Comparison of ENCODE assay signal across 9 cellular contexts in the genomic region with DNA sequence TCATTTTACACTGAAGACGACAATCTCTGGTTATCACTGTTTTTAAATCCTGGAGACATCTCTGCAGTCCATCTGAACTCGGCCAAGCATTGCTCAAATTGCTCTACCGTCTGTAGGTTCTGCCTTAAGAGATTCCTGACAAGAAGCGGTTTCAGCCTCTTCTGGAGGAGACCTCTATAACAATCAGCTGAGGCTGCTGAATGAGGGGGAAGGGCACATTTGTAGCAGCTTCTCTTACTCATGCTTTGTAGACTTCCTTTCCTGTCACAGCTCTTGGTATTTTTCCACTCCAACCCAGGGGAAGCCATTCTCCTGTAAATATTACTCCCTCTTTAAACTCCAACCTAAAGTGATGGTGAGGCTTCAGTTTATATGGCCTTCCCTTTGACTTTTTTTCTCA. TPM values are rescaled to one million over a fixed set of nuclear protein-coding genes. Genes with fewer than 3 reads are reported as not detected.
DNase-seq lines count a peak whose midpoint lies in the region; ATAC-seq and TF ChIP-seq lines count a peak whose summit lies in the region.
"Had no signal": no experiment of that assay in that cellular context is flagged by ENCODE, and none has a peak within 500 bp of the region (broad histone marks: within the 10 kb centered on the region; RNA-seq: fewer than 3 reads in every experiment).

No MANE protein-coding gene starts in this region.

- no peak for TF ChIP-seq POLR2A in testis (IDR thresholded peaks at IDR 0.05)
- no peak for TF ChIP-seq POLR2A in GM18505 (IDR thresholded peaks at IDR 0.05; ENCODE audit: borderline replicate concordance, extremely low read depth, insufficient read depth, insufficient read length)

- H3K9me3 ChIP-seq in iPS-18a (ENCODE audit: control insufficient read depth, low read depth, low read length): no peaks in the 10 kb centered on the region
- no peaks in the 10 kb centered on the region for H3K9me3 ChIP-seq in testis
- H3K9me3 ChIP-seq: heart left ventricle had no signal

- in situ Hi-C loops in Caki2 (cut with HindIII; ENCODE audit: low pct_unique_long_range_greater_than_20kb, low sequenced_read_pairs): no loop called here

- H3K9ac ChIP-seq in iPS-18a (ENCODE audit: low read length): peak overlapping the region; percentile 1

- DNase-seq in Caki2 (ENCODE audit: low read depth) (peak; percentile 22), LHCN-M2 (ENCODE audit: low read depth) (peak; percentile 68), testis (peak; percentile 33)
- DNase-seq in activated T-helper 2 cell treated with anti-CD3 and anti-CD28 coated beads, Interferon-gamma antibody, Interleukin-2, Interleukin-4, amounts not matched to agents 10 μg/mL and 5 μg/mL and 100 μg/mL, durations not matched to agents 14 hours and 24 hours and 36 hours (ENCODE audit: low spot score): no peak
- DNase-seq: heart left ventricle had no signal

- no peaks in the 10 kb centered on the region for H3K36me3 ChIP-seq in iPS-18a (ENCODE audit: control insufficient read depth, low read depth, low read length)
- no peaks in the 10 kb centered on the region for H3K36me3 ChIP-seq in testis (ENCODE audit: low read depth, missing control alignments)
- H3K36me3 ChIP-seq: heart left ventricle had no signal

- peaks cover 41% of the 10 kb centered on the region for H3K4me1 Mint-ChIP-seq in activated T-helper 2 cell treated with anti-CD3 and anti-CD28 coated beads, Interferon-gamma antibody, Interleukin-2, Interleukin-4, amounts not matched to agents 10 μg/mL and 5 μg/mL and 100 μg/mL, durations not matched to agents 14 hours and 24 hours and 36 hours (ENCODE audit: low read depth)

- H3K27me3 ChIP-seq in iPS-18a (ENCODE audit: control insufficient read depth, insufficient read depth, low read length): peaks cover 9% of the 10 kb centered on the region
- H3K27me3 ChIP-seq in testis: no peaks in the 10 kb centered on the region
- H3K27me3 ChIP-seq: heart left ventricle had no signal

- peak overlapping the region; percentile 15 for H3K4me3 Mint-ChIP-seq in activated T-helper 2 cell treated with anti-CD3 and anti-CD28 coated beads, Interferon-gamma antibody, Interleukin-2, Interleukin-4, amounts not matched to agents 10 μg/mL and 5 μg/mL and 100 μg/mL, durations not matched to agents 14 hours and 24 hours and 36 hours (ENCODE audit: low read depth)

- peak overlapping the region; percentile 35 for H3K27ac Mint-ChIP-seq in activated T-helper 2 cell treated with anti-CD3 and anti-CD28 coated beads, Interferon-gamma antibody, Interleukin-2, Interleukin-4, amounts not matched to agents 10 μg/mL and 5 μg/mL and 100 μg/mL, durations not matched to agents 14 hours and 24 hours and 36 hours

- 47 to 55% methylated on average over 4 of the region's 4 CpGs for WGBS in testis, 2 donors

- H3K27ac ChIP-seq in iPS-18a (ENCODE audit: low read length): no peak overlapping the region
- no peak overlapping the region for H3K27ac ChIP-seq in testis

- ATAC-seq in HG03571 (IDR thresholded peaks at IDR 0.05; ENCODE audit: unreplicated experiment): no peak
- ATAC-seq in HG03139 (IDR thresholded peaks at IDR 0.05; ENCODE audit: unreplicated experiment): no peak
- no peak for ATAC-seq in GM18505 (IDR thresholded peaks at IDR 0.05; ENCODE audit: unreplicated experiment)

- H3K9me3 Mint-ChIP-seq in activated T-helper 2 cell treated with anti-CD3 and anti-CD28 coated beads, Interferon-gamma antibody, Interleukin-2, Interleukin-4, amounts not matched to agents 10 μg/mL and 5 μg/mL and 100 μg/mL, durations not matched to agents 14 hours and 24 hours and 36 hours: no peaks in the 10 kb centered on the region

- TF ChIP-seq CTCF in testis (IDR thresholded peaks at IDR 0.05): no peak

- peaks cover 12% of the 10 kb centered on the region for H3K27me3 Mint-ChIP-seq in activated T-helper 2 cell treated with anti-CD3 and anti-CD28 coated beads, Interferon-gamma antibody, Interleukin-2, Interleukin-4, amounts not matched to agents 10 μg/mL and 5 μg/mL and 100 μg/mL, durations not matched to agents 14 hours and 24 hours and 36 hours (ENCODE audit: low read depth)

- peaks cover 8% of the 10 kb centered on the region for H3K4me1 ChIP-seq in iPS-18a (ENCODE audit: control insufficient read depth, low read depth, low read length)
- peaks cover 8% of the 10 kb centered on the region for H3K4me1 ChIP-seq in testis

- intact Hi-C loops in activated T-helper 2 cell treated with anti-CD3 and anti-CD28 coated beads, Interferon-gamma antibody, Interleukin-2, Interleukin-4, amounts not matched to agents 10 μg/mL and 5 μg/mL and 100 μg/mL, durations not matched to agents 14 hours and 24 hours and 36 hours (cut with micrococcal nuclease): no loop called here
- intact Hi-C loops in testis (cut with DNase I; ENCODE audit: low total_unique reads): no loop called here

- peaks cover 20% of the 10 kb centered on the region for H3K36me3 Mint-ChIP-seq in activated T-helper 2 cell treated with anti-CD3 and anti-CD28 coated beads, Interferon-gamma antibody, Interleukin-2, Interleukin-4, amounts not matched to agents 10 μg/mL and 5 μg/mL and 100 μg/mL, durations not matched to agents 14 hours and 24 hours and 36 hours (ENCODE audit: low read depth)

- H3K4me3 ChIP-seq in iPS-18a (ENCODE audit: low read length): no peak overlapping the region
- H3K4me3 ChIP-seq in testis: no peak overlapping the region
- H3K4me3 ChIP-seq: heart left ventricle had no signal

RNA-seq across cellular contexts. Expression of gene ARG2, which starts 3.0 kb away (rescaled TPM):
- 5.2 and 19.8 TPM in 2 replicates for total RNA-seq in Caki2 (2014; rRNA removed; shearing (Covaris generic); ENCODE audit: low replicate concordance)
- 0.80 and 3.1 TPM in 2 replicates for total RNA-seq in LHCN-M2 (2014; rRNA removed)
- polyA plus RNA-seq in LHCN-M2 (2012): 0.80 TPM
- 19.2 and 21.1 TPM in 2 replicates for total RNA-seq in activated T-helper 2 cell treated with anti-CD3 and anti-CD28 coated beads, Interferon-gamma antibody, Interleukin-2, Interleukin-4, amounts not matched to agents 10 μg/mL and 5 μg/mL and 100 μg/mL, durations not matched to agents 14 hours and 24 hours and 36 hours
- total RNA-seq in testis: 1 to 10 TPM; 3.8 to 5.1 TPM
- 5.3 TPM for polyA plus RNA-seq in testis (ENCODE audit: insufficient read depth, low read depth, low replicate concordance)

RNA-seq across cellular contexts. Expression of gene PIGH, which starts 22.6 kb away (rescaled TPM):
- total RNA-seq in Caki2 (2014; rRNA removed; shearing (Covaris generic); ENCODE audit: low replicate concordance): 22.8 and 26.2 TPM in 2 replicates
- total RNA-seq in LHCN-M2 (2014; rRNA removed) (11.3 and 13.4 TPM in 2 replicates), testis (10 to 100 TPM; 44.1 to 45.2 TPM)
- polyA plus RNA-seq in LHCN-M2 (2012): 9.6 TPM
- total RNA-seq in activated T-helper 2 cell treated with anti-CD3 and anti-CD28 coated beads, Interferon-gamma antibody, Interleukin-2, Interleukin-4, amounts not matched to agents 10 μg/mL and 5 μg/mL and 100 μg/mL, durations not matched to agents 14 hours and 24 hours and 36 hours: 14.5 and 21.8 TPM in 2 replicates
- polyA plus RNA-seq in testis (ENCODE audit: insufficient read depth, low read depth, low replicate concordance): 69.3 TPM

RNA-seq across cellular contexts. Expression of gene VTI1B, which starts 51.8 kb away (rescaled TPM):
- 34.5 and 40.2 TPM in 2 replicates for total RNA-seq in Caki2 (2014; rRNA removed; shearing (Covaris generic); ENCODE audit: low replicate concordance)
- total RNA-seq in LHCN-M2 (2014; rRNA removed): 48.7 and 52.8 TPM in 2 replicates
- polyA plus RNA-seq in LHCN-M2 (2012): 121 TPM
- 73.7 and 75.4 TPM in 2 replicates for total RNA-seq in activated T-helper 2 cell treated with anti-CD3 and anti-CD28 coated beads, Interferon-gamma antibody, Interleukin-2, Interleukin-4, amounts not matched to agents 10 μg/mL and 5 μg/mL and 100 μg/mL, durations not matched to agents 14 hours and 24 hours and 36 hours
- 10 to 100 TPM; 65.0 to 72.7 TPM for total RNA-seq in testis
- 143 TPM for polyA plus RNA-seq in testis (ENCODE audit: insufficient read depth, low read depth, low replicate concordance)
